11 cellular contexts compared by ENCODE assay signal in genomic region chr4:1172971-1173757, GRCh38. TPM values are rescaled to one million over a fixed set of nuclear protein-coding genes. Genes with fewer than 3 reads are reported as not detected.
A peak's percentile ranks its signal among the peaks of the same experiment; 100 is the strongest.
DNase-seq lines count a peak whose midpoint lies in the region; ATAC-seq, FAIRE-seq and TF ChIP-seq lines count a peak whose summit lies in the region.
"Had no signal": no experiment of that assay in that cellular context is flagged by ENCODE, and none has a peak within 500 bp of the region (broad histone marks: within the 10 kb centered on the region; RNA-seq: fewer than 3 reads in every experiment).

No MANE protein-coding gene starts in this region.

- no peak for TF ChIP-seq POLR2A in spleen (IDR thresholded peaks at IDR 0.05)

- peak; percentile 50 for DNase-seq in GM04503 (ENCODE audit: low read depth)
- peak; percentile 50 for DNase-seq in cerebellar cortex (ENCODE audit: low spot score)
- DNase-seq in SKM-1 treated with dmso at 0.1 percent for 144 hours (lab: John Stamatoyannopoulos, UW; ENCODE audit: unreplicated experiment), result no peak
- DNase-seq in spleen, result no peak
- DNase-seq in SIG-M5 (lab: John Stamatoyannopoulos, UW), result no peak
- DNase-seq: activated naive CD8-positive, alpha-beta T cell treated with anti-CD3 and anti-CD28 coated beads for 36 hours; NCI-H1105 had no signal

- FAIRE-seq in islet of Langerhans (lab: Jason Lieb, UNC), result peak; percentile 97
- FAIRE-seq: GM12891 had no signal

- 60 to 74% (median 61%) methylated on average over 15 to 20 of the region's 20 CpGs for WGBS in spleen, 5 donors

- peaks cover 13 to 71% (median 41%) of the 10 kb centered on the region in 6 donors for H3K4me1 ChIP-seq in spleen

- peaks cover 0 to 55% (median 30%) of the 10 kb centered on the region in 7 donors for H3K27me3 ChIP-seq in spleen (replicated peaks in 1 of 7)

- no peak for TF ChIP-seq CTCF in spleen (IDR thresholded peaks at IDR 0.05 in 8 of 11, conservative IDR thresholded peaks at IDR 0.05 in 3 of 11)

- intact Hi-C loops in spleen (cut with DNase I; ENCODE audit: low total_unique reads), result no loop called here

- peak overlapping the region in 1 of 7 experiments; percentile 22 for H3K4me3 ChIP-seq in skin epidermis
- H3K4me3 ChIP-seq in spleen, result no peak overlapping the region

- no peaks in the 10 kb centered on the region for H3K9me3 ChIP-seq in spleen

- no peak for ATAC-seq in GM18511 (IDR thresholded peaks at IDR 0.05; ENCODE audit: unreplicated experiment)

- H3K27ac ChIP-seq in skin epidermis, result peak overlapping the region in 18 of 21 experiments; percentile 33 to 92 (median 73)
- peak overlapping the region in 4 of 8 donors; percentile 11 to 76 (median 37) for H3K27ac ChIP-seq in spleen

- peaks cover 0 to 22% (median 0%) of the 10 kb centered on the region in 6 donors for H3K36me3 ChIP-seq in spleen

RNA-seq across cellular contexts. Expression of gene SPON2, which starts 0.8 kb away (rescaled TPM):
- total RNA-seq in spleen, result 10 to 100 TPM; 15.5 to 51.3 (median 43.7) TPM
- polyA plus RNA-seq in spleen, result 10 to 100 TPM in 2 of 3 donors, 1 to 10 TPM in 1; 8.3 to 29.8 (median 11.7) TPM

RNA-seq across cellular contexts. Expression of gene RNF212, which starts 59.8 kb away (rescaled TPM):
- total RNA-seq in spleen, result 1 to 10 TPM in 5 of 7 donors, under 1 TPM in 2; 0.46 to 5.6 (median 2.3) TPM
- 1 to 10 TPM; 1.8 to 3.5 (median 2.0) TPM for polyA plus RNA-seq in spleen

Comparison
In these comparisons a context has a peak if more than half of its experiments do, and no peak if none do; other contexts are left out.
1. DNase-seq: peak in GM04503 (single experiment) and cerebellar cortex (single experiment); none in SKM-1 treated with dmso at 0.1 percent for 144 hours (single experiment), spleen (single experiment) and SIG-M5 (single experiment).